8 cellular contexts compared by ENCODE assay signal in genomic region chr20:2451939-2452732, GRCh38. TPM values are rescaled to one million over a fixed set of nuclear protein-coding genes. Genes with fewer than 3 reads are reported as not detected.
DNase-seq lines count a peak whose midpoint lies in the region; ATAC-seq and TF ChIP-seq lines count a peak whose summit lies in the region.

No MANE protein-coding gene starts in this region.

- no peaks in the 10 kb centered on the region for H3K79me2 ChIP-seq in SU-DHL-6 (ENCODE audit: insufficient read depth, low read length)

- H3K27ac ChIP-seq in SU-DHL-6 (ENCODE audit: low read depth, low read length): no peak overlapping the region
- H3K27ac ChIP-seq in heart left ventricle: no peak overlapping the region
- no peak overlapping the region for H3K27ac ChIP-seq in psoas muscle

- H3K4me3 ChIP-seq in SU-DHL-6 (ENCODE audit: insufficient read depth, low read length, poor library complexity, severe bottlenecking) (no peak overlapping the region), heart left ventricle (no peak overlapping the region), psoas muscle (no peak overlapping the region)

- no peaks in the 10 kb centered on the region for H3K9me3 Mint-ChIP-seq in activated naive CD8-positive, alpha-beta T cell treated with anti-CD3 and anti-CD28 coated beads, Interleukin-2, amount 10 ng/mL, durations not matched to agents 7 days and 5 days

- H3F3A ChIP-seq in SU-DHL-6 (ENCODE audit: insufficient read depth): peaks cover 4% of the 10 kb centered on the region

- H3K27ac Mint-ChIP-seq in activated naive CD8-positive, alpha-beta T cell treated with anti-CD3 and anti-CD28 coated beads, Interleukin-2, amount 10 ng/mL, durations not matched to agents 7 days and 5 days: no peak overlapping the region

- H2AFZ ChIP-seq in SU-DHL-6 (ENCODE audit: low read depth, low read length, severe bottlenecking): no peak overlapping the region

- H3K36me3 ChIP-seq in SU-DHL-6 (ENCODE audit: low read length) (no peaks in the 10 kb centered on the region), heart left ventricle (no peaks in the 10 kb centered on the region), psoas muscle (ENCODE audit: insufficient read depth in 1 of 2, low read depth in 1 of 2) (no peaks in the 10 kb centered on the region)

- TF ChIP-seq CTCF in SU-DHL-6 (IDR thresholded peaks at IDR 0.05; ENCODE audit: insufficient read depth, low read length, poor library complexity, severe bottlenecking): peak; percentile 71
- TF ChIP-seq CTCF in heart left ventricle (IDR thresholded peaks at IDR 0.05): peak; percentile 70 to 92 (median 80)
- peak; percentile 70 for TF ChIP-seq CTCF in psoas muscle (IDR thresholded peaks at IDR 0.05)

- H3K27me3 Mint-ChIP-seq in activated naive CD8-positive, alpha-beta T cell treated with anti-CD3 and anti-CD28 coated beads, Interleukin-2, amount 10 ng/mL, durations not matched to agents 7 days and 5 days: peaks cover 4% of the 10 kb centered on the region

- H3K4me1 Mint-ChIP-seq in activated naive CD8-positive, alpha-beta T cell treated with anti-CD3 and anti-CD28 coated beads, Interleukin-2, amount 10 ng/mL, durations not matched to agents 7 days and 5 days: no peaks in the 10 kb centered on the region

- no peak overlapping the region for H3K9ac ChIP-seq in SU-DHL-6 (ENCODE audit: low read length)

- no peaks in the 10 kb centered on the region for H3K9me2 ChIP-seq in SU-DHL-6 (replicated peaks; ENCODE audit: insufficient read depth, low read length)

- 54 to 58% (median 56%) methylated on average over 8 of the region's 8 CpGs for WGBS in heart left ventricle, 4 donors
- 49 to 58% (median 50%) methylated on average over 8 of the region's 8 CpGs for WGBS in psoas muscle, 3 donors

- POLR2A ChIA-PET in activated naive CD8-positive, alpha-beta T cell treated with anti-CD3 and anti-CD28 coated beads, Interleukin-2, amount 10 ng/mL, durations not matched to agents 7 days and 5 days (lab: Charles Lee): interaction anchor here (1.3 to 1.5 kb wide), 2 partner anchors 9 to 18 kb away, joined by 3 read pairs; partner anchors contain the start of gene SNRPB

- no peak for TF ChIP-seq POLR2A in heart left ventricle (IDR thresholded peaks at IDR 0.05)

- H3K4me1 ChIP-seq in heart left ventricle (peaks cover 0 to 5% (median 0%) of the 10 kb centered on the region in 12 donors), psoas muscle (no peaks in the 10 kb centered on the region)

- no peaks in the 10 kb centered on the region for H3K36me3 Mint-ChIP-seq in activated naive CD8-positive, alpha-beta T cell treated with anti-CD3 and anti-CD28 coated beads, Interleukin-2, amount 10 ng/mL, durations not matched to agents 7 days and 5 days

- no peaks in the 10 kb centered on the region for H3K27me3 ChIP-seq in SU-DHL-6 (ENCODE audit: low read length)
- H3K27me3 ChIP-seq in heart left ventricle: no peaks in the 10 kb centered on the region
- H3K27me3 ChIP-seq in psoas muscle (ENCODE audit: insufficient read depth in 3 of 3, low read length in 2 of 3): no peaks in the 10 kb centered on the region

- no peak overlapping the region for H3K4me2 ChIP-seq in SU-DHL-6 (ENCODE audit: low read depth, low read length, poor library complexity, severe bottlenecking)

- intact Hi-C loops in heart left ventricle (cut with DNase I): loop anchor here (2.0 to 10.0 kb wide), 10 partner anchors 241 to 690 kb away; no protein-coding TSS in a partner anchor
- intact Hi-C loops in psoas muscle (cut with DNase I): loop anchor here (1.0 to 5.0 kb wide), 3 partner anchors 101 to 245 kb away; no protein-coding TSS in a partner anchor

- no peaks in the 10 kb centered on the region; the same call in 1 of the 2 replicates for H4K20me1 ChIP-seq in SU-DHL-6 (ENCODE audit: low read depth, low read length)

- ATAC-seq in activated naive CD8-positive, alpha-beta T cell treated with anti-CD3 and anti-CD28 coated beads, Interleukin-2, amount 10 ng/mL, durations not matched to agents 7 days and 5 days (ENCODE audit: low read depth): no peak
- peak in 3 of 4 donors; percentile 65 to 82 (median 78) for ATAC-seq in heart left ventricle
- peak; percentile 54 to 83 (median 76) for ATAC-seq in psoas muscle
- no peak for ATAC-seq in HG03469 (IDR thresholded peaks at IDR 0.05; ENCODE audit: unreplicated experiment)
- no peak for ATAC-seq in GM21390 (IDR thresholded peaks at IDR 0.05; ENCODE audit: unreplicated experiment)

- H3K4me3 Mint-ChIP-seq in activated naive CD8-positive, alpha-beta T cell treated with anti-CD3 and anti-CD28 coated beads, Interleukin-2, amount 10 ng/mL, durations not matched to agents 7 days and 5 days: no peak overlapping the region

- H3K9me3 ChIP-seq in SU-DHL-6 (ENCODE audit: insufficient read depth, low read length) (no peaks in the 10 kb centered on the region), heart left ventricle (peaks cover 0 to under 1% (median 0%) of the 10 kb centered on the region in 12 donors), psoas muscle (no peaks in the 10 kb centered on the region)

- DNase-seq in GM03348 (ENCODE audit: low spot score) (peak; percentile 85), NCI-H1092 (lab: John Stamatoyannopoulos, UW) (peak; percentile 62), heart left ventricle (peak; percentile 63 to 70 (median 67)), psoas muscle (peak; percentile 55 to 78)
- peak; percentile 61 for DNase-seq in activated naive CD8-positive, alpha-beta T cell treated with anti-CD3 and anti-CD28 coated beads, Interleukin-2, amount 10 ng/mL, durations not matched to agents 7 days and 5 days

RNA-seq across cellular contexts. Expression of gene SNRPB, which starts 18.5 kb away (rescaled TPM):
- 100 to 1,000 TPM; 232 to 235 TPM for total RNA-seq in activated naive CD8-positive, alpha-beta T cell treated with anti-CD3 and anti-CD28 coated beads, Interleukin-2, amount 10 ng/mL, durations not matched to agents 7 days and 5 days
- total RNA-seq in heart left ventricle (100 to 1,000 TPM in 2 of 9 donors, 10 to 100 TPM in 7; 36.8 to 132 (median 75.5) TPM), psoas muscle (100 to 1,000 TPM in 1 of 4 donors, 10 to 100 TPM in 3; 41.9 to 114 (median 78.8) TPM)
- polyA plus RNA-seq in heart left ventricle (100 to 1,000 TPM in 1 of 2 donors, 10 to 100 TPM in 1; 77.4 to 290 TPM), psoas muscle (100 to 1,000 TPM; 148 to 355 (median 157) TPM)

RNA-seq across cellular contexts. Expression of gene ZNF343, which starts 56.6 kb away (rescaled TPM):
- total RNA-seq in activated naive CD8-positive, alpha-beta T cell treated with anti-CD3 and anti-CD28 coated beads, Interleukin-2, amount 10 ng/mL, durations not matched to agents 7 days and 5 days: 10 to 100 TPM; 10.4 to 12.0 TPM
- total RNA-seq in heart left ventricle (1 to 10 TPM; 4.2 to 8.6 (median 5.4) TPM), psoas muscle (10 to 100 TPM in 2 of 4 donors, 1 to 10 TPM in 2; 7.8 to 15.3 (median 10.9) TPM)
- polyA plus RNA-seq in heart left ventricle (1 to 10 TPM; 2.6 to 5.6 TPM), psoas muscle (10 to 100 TPM in 1 of 3 donors, 1 to 10 TPM in 2; 6.4 to 13.1 (median 9.0) TPM)

Comparison
In these comparisons a context has a peak if more than half of its experiments do, and no peak if none do; other contexts are left out.
1. ATAC-seq: peak in heart left ventricle (3 of 4) and psoas muscle (4 of 4); none in activated naive CD8-positive, alpha-beta T cell treated with anti-CD3 and anti-CD28 coated beads, Interleukin-2, amount 10 ng/mL, durations not matched to agents 7 days and 5 days (single experiment), HG03469 (single experiment) and GM21390 (single experiment).
2. Peak in every context shown above with its lines, with median percentiles within 50 percentile points of each other: DNase-seq and CTCF ChIP-seq.